Comparison of ENCODE assay signal across 1 cellular context in genomic region chr9:124507880-124508432, GRCh38.
TF ChIP-seq lines count a peak whose summit lies in the region.

No MANE protein-coding gene starts in this region.

TF ChIP-seq in HepG2, 621 proteins besides CTCF, POLR2A, EP300 and RAD21 (continued from another document and continues in another):
- TF ChIP-seq HOMEZ (CRISPR knock-in tag; IDR thresholded peaks at IDR 0.05; ENCODE audit: low read depth) = no peak
- no peak for TF ChIP-seq ZBTB26 (CRISPR knock-in tag; IDR thresholded peaks at IDR 0.05; ENCODE audit: borderline replicate concordance)
- no peak for TF ChIP-seq CHD2 (IDR thresholded peaks at IDR 0.05; ENCODE audit: low read depth, low read length)
- TF ChIP-seq, protein P1, sequence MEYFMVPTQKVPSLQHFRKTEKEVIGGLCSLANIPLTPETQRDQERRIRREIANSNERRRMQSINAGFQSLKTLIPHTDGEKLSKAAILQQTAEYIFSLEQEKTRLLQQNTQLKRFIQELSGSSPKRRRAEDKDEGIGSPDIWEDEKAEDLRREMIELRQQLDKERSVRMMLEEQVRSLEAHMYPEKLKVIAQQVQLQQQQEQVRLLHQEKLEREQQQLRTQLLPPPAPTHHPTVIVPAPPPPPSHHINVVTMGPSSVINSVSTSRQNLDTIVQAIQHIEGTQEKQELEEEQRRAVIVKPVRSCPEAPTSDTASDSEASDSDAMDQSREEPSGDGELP (IDR thresholded peaks at IDR 0.05; ENCODE audit: borderline replicate concordance, low read depth) = no peak
- no peak for TF ChIP-seq NR2F1 (CRISPR knock-in tag; IDR thresholded peaks at IDR 0.05)
- TF ChIP-seq ZNF674 (CRISPR knock-in tag; IDR thresholded peaks at IDR 0.05; ENCODE audit: low read depth) = no peak
- no peak for TF ChIP-seq ZNF556 (CRISPR knock-in tag; IDR thresholded peaks at IDR 0.05; ENCODE audit: borderline replicate concordance)
- TF ChIP-seq HOXA5 (CRISPR knock-in tag; IDR thresholded peaks at IDR 0.05) = no peak
- TF ChIP-seq THAP11 (CRISPR knock-in tag; IDR thresholded peaks at IDR 0.05) = no peak
- no peak for TF ChIP-seq MTF2 (CRISPR knock-in tag; IDR thresholded peaks at IDR 0.05; ENCODE audit: borderline replicate concordance)
- TF ChIP-seq ZNF740 (CRISPR knock-in tag; IDR thresholded peaks at IDR 0.05) = no peak
- TF ChIP-seq, protein P2, sequence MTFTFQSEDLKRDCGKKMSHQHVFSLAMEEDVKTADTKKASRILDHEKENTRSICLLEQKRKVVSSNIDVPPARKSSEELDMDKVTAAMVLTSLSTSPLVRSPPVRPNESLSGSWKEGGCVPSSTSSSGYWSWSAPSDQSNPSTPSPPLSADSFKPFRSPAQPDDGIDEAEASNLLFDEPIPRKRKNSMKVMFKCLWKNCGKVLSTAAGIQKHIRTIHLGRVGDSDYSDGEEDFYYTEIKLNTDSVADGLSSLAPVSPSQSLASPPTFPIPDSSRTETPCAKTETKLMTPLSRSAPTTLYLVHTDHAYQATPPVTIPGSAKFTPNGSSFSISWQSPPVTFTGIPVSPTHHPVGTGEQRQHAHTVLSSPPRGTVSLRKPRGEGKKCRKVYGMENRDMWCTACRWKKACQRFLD (CRISPR knock-in tag; IDR thresholded peaks at IDR 0.05; ENCODE audit: borderline replicate concordance) = 0 out of 2 replicates have a peak, but pooled peaks have one; percentile 26
- 0 out of 2 replicates have a peak, but pooled peaks have one; percentile 13 for TF ChIP-seq ZSCAN22 (CRISPR knock-in tag; IDR thresholded peaks at IDR 0.05)
- peak; percentile 34; the same call in 1 of the 2 replicates for TF ChIP-seq ZNF225 (CRISPR knock-in tag; IDR thresholded peaks at IDR 0.05)
- no peak for TF ChIP-seq ZNF280D (CRISPR knock-in tag; IDR thresholded peaks at IDR 0.05)
- no peak for TF ChIP-seq YEATS4 (CRISPR knock-in tag; IDR thresholded peaks at IDR 0.05; ENCODE audit: borderline replicate concordance)
- TF ChIP-seq ZNF367 (CRISPR knock-in tag; IDR thresholded peaks at IDR 0.05; ENCODE audit: borderline replicate concordance) = no peak
- TF ChIP-seq ZNF232 (CRISPR knock-in tag; IDR thresholded peaks at IDR 0.05; ENCODE audit: borderline replicate concordance) = peak; percentile 21; the same call in 1 of the 2 replicates
- TF ChIP-seq EEA1 (CRISPR knock-in tag; IDR thresholded peaks at IDR 0.05; ENCODE audit: borderline replicate concordance) = peak; percentile 85; the same call in 1 of the 2 replicates
- no peak for TF ChIP-seq ZFY (CRISPR knock-in tag; IDR thresholded peaks at IDR 0.05)
- TF ChIP-seq, protein P3, sequence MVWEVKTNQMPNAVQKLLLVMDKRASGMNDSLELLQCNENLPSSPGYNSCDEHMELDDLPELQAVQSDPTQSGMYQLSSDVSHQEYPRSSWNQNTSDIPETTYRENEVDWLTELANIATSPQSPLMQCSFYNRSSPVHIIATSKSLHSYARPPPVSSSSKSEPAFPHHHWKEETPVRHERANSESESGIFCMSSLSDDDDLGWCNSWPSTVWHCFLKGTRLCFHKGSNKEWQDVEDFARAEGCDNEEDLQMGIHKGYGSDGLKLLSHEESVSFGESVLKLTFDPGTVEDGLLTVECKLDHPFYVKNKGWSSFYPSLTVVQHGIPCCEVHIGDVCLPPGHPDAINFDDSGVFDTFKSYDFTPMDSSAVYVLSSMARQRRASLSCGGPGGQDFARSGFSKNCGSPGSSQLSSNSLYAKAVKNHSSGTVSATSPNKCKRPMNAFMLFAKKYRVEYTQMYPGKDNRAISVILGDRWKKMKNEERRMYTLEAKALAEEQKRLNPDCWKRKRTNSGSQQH (CRISPR knock-in tag; IDR thresholded peaks at IDR 0.05; ENCODE audit: low read depth) = no peak
- 0 out of 2 replicates have a peak, but pooled peaks have one; percentile 32 for TF ChIP-seq KLF13 (CRISPR knock-in tag; IDR thresholded peaks at IDR 0.05)
- TF ChIP-seq, protein P4, sequence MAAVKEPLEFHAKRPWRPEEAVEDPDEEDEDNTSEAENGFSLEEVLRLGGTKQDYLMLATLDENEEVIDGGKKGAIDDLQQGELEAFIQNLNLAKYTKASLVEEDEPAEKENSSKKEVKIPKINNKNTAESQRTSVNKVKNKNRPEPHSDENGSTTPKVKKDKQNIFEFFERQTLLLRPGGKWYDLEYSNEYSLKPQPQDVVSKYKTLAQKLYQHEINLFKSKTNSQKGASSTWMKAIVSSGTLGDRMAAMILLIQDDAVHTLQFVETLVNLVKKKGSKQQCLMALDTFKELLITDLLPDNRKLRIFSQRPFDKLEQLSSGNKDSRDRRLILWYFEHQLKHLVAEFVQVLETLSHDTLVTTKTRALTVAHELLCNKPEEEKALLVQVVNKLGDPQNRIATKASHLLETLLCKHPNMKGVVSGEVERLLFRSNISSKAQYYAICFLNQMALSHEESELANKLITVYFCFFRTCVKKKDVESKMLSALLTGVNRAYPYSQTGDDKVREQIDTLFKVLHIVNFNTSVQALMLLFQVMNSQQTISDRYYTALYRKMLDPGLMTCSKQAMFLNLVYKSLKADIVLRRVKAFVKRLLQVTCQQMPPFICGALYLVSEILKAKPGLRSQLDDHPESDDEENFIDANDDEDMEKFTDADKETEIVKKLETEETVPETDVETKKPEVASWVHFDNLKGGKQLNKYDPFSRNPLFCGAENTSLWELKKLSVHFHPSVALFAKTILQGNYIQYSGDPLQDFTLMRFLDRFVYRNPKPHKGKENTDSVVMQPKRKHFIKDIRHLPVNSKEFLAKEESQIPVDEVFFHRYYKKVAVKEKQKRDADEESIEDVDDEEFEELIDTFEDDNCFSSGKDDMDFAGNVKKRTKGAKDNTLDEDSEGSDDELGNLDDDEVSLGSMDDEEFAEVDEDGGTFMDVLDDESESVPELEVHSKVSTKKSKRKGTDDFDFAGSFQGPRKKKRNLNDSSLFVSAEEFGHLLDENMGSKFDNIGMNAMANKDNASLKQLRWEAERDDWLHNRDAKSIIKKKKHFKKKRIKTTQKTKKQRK (IDR thresholded peaks at IDR 0.05; ENCODE audit: low read length) = no peak
- TF ChIP-seq NFIC (IDR thresholded peaks at IDR 0.05; ENCODE audit: low read length) = no peak
- TF ChIP-seq, protein P5, sequence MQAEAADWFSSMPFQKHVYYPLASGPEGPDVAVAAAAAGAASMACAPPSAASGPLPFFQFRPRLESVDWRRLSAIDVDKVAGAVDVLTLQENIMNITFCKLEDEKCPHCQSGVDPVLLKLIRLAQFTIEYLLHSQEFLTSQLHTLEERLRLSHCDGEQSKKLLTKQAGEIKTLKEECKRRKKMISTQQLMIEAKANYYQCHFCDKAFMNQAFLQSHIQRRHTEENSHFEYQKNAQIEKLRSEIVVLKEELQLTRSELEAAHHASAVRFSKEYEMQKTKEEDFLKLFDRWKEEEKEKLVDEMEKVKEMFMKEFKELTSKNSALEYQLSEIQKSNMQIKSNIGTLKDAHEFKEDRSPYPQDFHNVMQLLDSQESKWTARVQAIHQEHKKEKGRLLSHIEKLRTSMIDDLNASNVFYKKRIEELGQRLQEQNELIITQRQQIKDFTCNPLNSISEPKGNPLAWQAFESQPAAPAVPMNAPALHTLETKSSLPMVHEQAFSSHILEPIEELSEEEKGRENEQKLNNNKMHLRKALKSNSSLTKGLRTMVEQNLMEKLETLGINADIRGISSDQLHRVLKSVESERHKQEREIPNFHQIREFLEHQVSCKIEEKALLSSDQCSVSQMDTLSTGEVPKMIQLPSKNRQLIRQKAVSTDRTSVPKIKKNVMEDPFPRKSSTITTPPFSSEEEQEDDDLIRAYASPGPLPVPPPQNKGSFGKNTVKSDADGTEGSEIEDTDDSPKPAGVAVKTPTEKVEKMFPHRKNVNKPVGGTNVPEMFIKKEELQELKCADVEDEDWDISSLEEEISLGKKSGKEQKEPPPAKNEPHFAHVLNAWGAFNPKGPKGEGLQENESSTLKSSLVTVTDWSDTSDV (CRISPR knock-in tag; IDR thresholded peaks at IDR 0.05) = 0 out of 2 replicates have a peak, but pooled peaks have one; percentile 52
- TF ChIP-seq, protein P6, sequence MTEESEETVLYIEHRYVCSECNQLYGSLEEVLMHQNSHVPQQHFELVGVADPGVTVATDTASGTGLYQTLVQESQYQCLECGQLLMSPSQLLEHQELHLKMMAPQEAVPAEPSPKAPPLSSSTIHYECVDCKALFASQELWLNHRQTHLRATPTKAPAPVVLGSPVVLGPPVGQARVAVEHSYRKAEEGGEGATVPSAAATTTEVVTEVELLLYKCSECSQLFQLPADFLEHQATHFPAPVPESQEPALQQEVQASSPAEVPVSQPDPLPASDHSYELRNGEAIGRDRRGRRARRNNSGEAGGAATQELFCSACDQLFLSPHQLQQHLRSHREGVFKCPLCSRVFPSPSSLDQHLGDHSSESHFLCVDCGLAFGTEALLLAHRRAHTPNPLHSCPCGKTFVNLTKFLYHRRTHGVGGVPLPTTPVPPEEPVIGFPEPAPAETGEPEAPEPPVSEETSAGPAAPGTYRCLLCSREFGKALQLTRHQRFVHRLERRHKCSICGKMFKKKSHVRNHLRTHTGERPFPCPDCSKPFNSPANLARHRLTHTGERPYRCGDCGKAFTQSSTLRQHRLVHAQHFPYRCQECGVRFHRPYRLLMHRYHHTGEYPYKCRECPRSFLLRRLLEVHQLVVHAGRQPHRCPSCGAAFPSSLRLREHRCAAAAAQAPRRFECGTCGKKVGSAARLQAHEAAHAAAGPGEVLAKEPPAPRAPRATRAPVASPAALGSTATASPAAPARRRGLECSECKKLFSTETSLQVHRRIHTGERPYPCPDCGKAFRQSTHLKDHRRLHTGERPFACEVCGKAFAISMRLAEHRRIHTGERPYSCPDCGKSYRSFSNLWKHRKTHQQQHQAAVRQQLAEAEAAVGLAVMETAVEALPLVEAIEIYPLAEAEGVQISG (CRISPR knock-in tag; IDR thresholded peaks at IDR 0.05) = no peak
- TF ChIP-seq ZNF629 (CRISPR knock-in tag; conservative IDR thresholded peaks at IDR 0.05) = peak; percentile 94
- TF ChIP-seq AKNA (CRISPR knock-in tag; IDR thresholded peaks at IDR 0.05; ENCODE audit: borderline replicate concordance) = no peak
